Comparison of ENCODE assay signal across 1 cellular context in genomic region chr7:100432621-100433275, GRCh38.
TF ChIP-seq lines count a peak whose summit lies in the region.

No MANE protein-coding gene starts in this region.

TF ChIP-seq in H1, 55 proteins besides CTCF, POLR2A, EP300 and RAD21:
- no peak for TF ChIP-seq SIN3A (conservative IDR thresholded peaks at IDR 0.05 in 1 of 2, IDR thresholded peaks at IDR 0.05 in 1 of 2; ENCODE audit: low read depth in 1 of 2, low read length in 2 of 2)
- TF ChIP-seq MAX (IDR thresholded peaks at IDR 0.05), result no peak
- no peak for TF ChIP-seq BRCA1 (IDR thresholded peaks at IDR 0.05; ENCODE audit: low read depth, low read length)
- TF ChIP-seq HDAC2 (IDR thresholded peaks at IDR 0.05; ENCODE audit: borderline replicate concordance in 1 of 2, low read depth in 2 of 2, low read length in 2 of 2), result no peak
